8 cellular contexts compared by ENCODE assay signal in genomic region chrX:12974217-12974796, GRCh38. TPM values are rescaled to one million over a fixed set of nuclear protein-coding genes. Genes with fewer than 3 reads are reported as not detected.
DNase-seq lines count a peak whose midpoint lies in the region; ATAC-seq and TF ChIP-seq lines count a peak whose summit lies in the region.

No MANE protein-coding gene starts in this region.

- in situ Hi-C loops in astrocyte of the cerebellum (cut with HindIII; ENCODE audit: low sequenced_read_pairs): no loop called here

- DNase-seq in H4 (ENCODE audit: low spot score): peak; percentile 29
- DNase-seq in RWPE1 (ENCODE audit: low spot score): peak; percentile 28
- no peak for DNase-seq in astrocyte of the cerebellum (ENCODE audit: low read depth)
- peak; percentile 85 for DNase-seq in hepatocyte (ENCODE audit: low spot score)

- H3K36me3 ChIP-seq in ACC112 (ENCODE audit: insufficient read depth, low read length) (peaks cover 19% of the 10 kb centered on the region), hepatocyte (replicated peaks; ENCODE audit: insufficient read depth, low read depth) (no peaks in the 10 kb centered on the region), rectal smooth muscle tissue (ENCODE audit: control insufficient read depth, insufficient read depth, low read length) (peaks cover 2% of the 10 kb centered on the region)

- ATAC-seq in HG02763 (IDR thresholded peaks at IDR 0.05; ENCODE audit: unreplicated experiment) (no peak), HG03097 (IDR thresholded peaks at IDR 0.05; ENCODE audit: low FRiP score, unreplicated experiment) (no peak)

- peaks cover 31% of the 10 kb centered on the region for H3K79me2 ChIP-seq in ACC112 (ENCODE audit: control insufficient read depth, insufficient read depth, low read length, unreplicated experiment)
- H3K79me2 ChIP-seq in hepatocyte: peaks cover 47% of the 10 kb centered on the region

- peak overlapping the region; percentile 98 for H3K27ac ChIP-seq in ACC112 (ENCODE audit: low read depth, low read length)
- peak overlapping the region; percentile 95 for H3K27ac ChIP-seq in RWPE1
- peak overlapping the region; percentile 99 for H3K27ac ChIP-seq in hepatocyte
- peak overlapping the region; percentile 92 for H3K27ac ChIP-seq in rectal smooth muscle tissue (ENCODE audit: low read depth, low read length)

- no peaks in the 10 kb centered on the region for H3K9me2 ChIP-seq in hepatocyte (replicated peaks; ENCODE audit: insufficient read depth)

- POLR2A ChIA-PET in RWPE1 (lab: Yijun Ruan, JAX; ENCODE audit: low non-redundant PET): interaction anchor here (0.6 kb wide), 1 partner anchor 32 kb away, joined by 3 read pairs; no protein-coding TSS in a partner anchor

- H3K4me1 ChIP-seq in ACC112 (ENCODE audit: control insufficient read depth, insufficient read depth, low read length, unreplicated experiment) (peaks cover 26% of the 10 kb centered on the region), hepatocyte (ENCODE audit: insufficient read depth) (peaks cover 29% of the 10 kb centered on the region), rectal smooth muscle tissue (ENCODE audit: control insufficient read depth, insufficient read depth, low read length) (no peaks in the 10 kb centered on the region)

- WGBS in hepatocyte (ENCODE audit: low lambda C conversion rate, missing lambda C conversion rate): 6% methylated on average over 14 of the region's 14 CpGs

- peak overlapping the region; percentile 81 for H3K4me2 ChIP-seq in hepatocyte

- H3K4me3 ChIP-seq in ACC112 (ENCODE audit: low read depth, low read length) (peak overlapping the region; percentile 95), astrocyte of the cerebellum (ENCODE audit: low read depth, low read length) (peak overlapping the region; percentile 90), hepatocyte (peak overlapping the region; percentile 68), rectal smooth muscle tissue (ENCODE audit: low read length) (peak overlapping the region; percentile 89)

- H3K27me3 ChIP-seq in ACC112 (ENCODE audit: insufficient read depth, low read length) (no peaks in the 10 kb centered on the region), hepatocyte (no peaks in the 10 kb centered on the region), rectal smooth muscle tissue (ENCODE audit: control insufficient read depth, insufficient read depth, low read length) (no peaks in the 10 kb centered on the region)

- no peak overlapping the region for H3K9ac ChIP-seq in rectal smooth muscle tissue (ENCODE audit: low read length)

- H4K20me1 ChIP-seq in hepatocyte (ENCODE audit: insufficient read depth, poor library complexity, severe bottlenecking): peaks cover 9% of the 10 kb centered on the region

- CTCF ChIA-PET in RWPE1 (lab: Yijun Ruan, JAX): no interaction called here

- TF ChIP-seq CTCF in RWPE1 (conservative IDR thresholded peaks at IDR 0.05; ENCODE audit: low read depth) (no peak), astrocyte of the cerebellum (IDR thresholded peaks at IDR 0.05; ENCODE audit: low read depth, low read length, missing control alignments) (no peak), hepatocyte (IDR thresholded peaks at IDR 0.05; ENCODE audit: poor library complexity) (peak; percentile 3)

- H2AFZ ChIP-seq in ACC112 (ENCODE audit: low read length, unreplicated experiment) (peak overlapping the region; percentile 55), hepatocyte (peak overlapping the region; percentile 24)

- no peaks in the 10 kb centered on the region for H3K9me3 ChIP-seq in hepatocyte (ENCODE audit: low read depth)

RNA-seq across cellular contexts. Expression of gene TMSB4X, which starts 0.6 kb away (rescaled TPM):
- total RNA-seq in H4 (2014; rRNA removed; shearing (Covaris generic)): 6,124 and 7,364 TPM in 2 replicates
- total RNA-seq in hepatocyte: 6,141 and 6,242 TPM in 2 replicates
- 9,038 and 9,758 TPM in 2 replicates for polyA plus RNA-seq in hepatocyte
